25 cellular contexts compared by ENCODE assay signal in the genomic region with DNA sequence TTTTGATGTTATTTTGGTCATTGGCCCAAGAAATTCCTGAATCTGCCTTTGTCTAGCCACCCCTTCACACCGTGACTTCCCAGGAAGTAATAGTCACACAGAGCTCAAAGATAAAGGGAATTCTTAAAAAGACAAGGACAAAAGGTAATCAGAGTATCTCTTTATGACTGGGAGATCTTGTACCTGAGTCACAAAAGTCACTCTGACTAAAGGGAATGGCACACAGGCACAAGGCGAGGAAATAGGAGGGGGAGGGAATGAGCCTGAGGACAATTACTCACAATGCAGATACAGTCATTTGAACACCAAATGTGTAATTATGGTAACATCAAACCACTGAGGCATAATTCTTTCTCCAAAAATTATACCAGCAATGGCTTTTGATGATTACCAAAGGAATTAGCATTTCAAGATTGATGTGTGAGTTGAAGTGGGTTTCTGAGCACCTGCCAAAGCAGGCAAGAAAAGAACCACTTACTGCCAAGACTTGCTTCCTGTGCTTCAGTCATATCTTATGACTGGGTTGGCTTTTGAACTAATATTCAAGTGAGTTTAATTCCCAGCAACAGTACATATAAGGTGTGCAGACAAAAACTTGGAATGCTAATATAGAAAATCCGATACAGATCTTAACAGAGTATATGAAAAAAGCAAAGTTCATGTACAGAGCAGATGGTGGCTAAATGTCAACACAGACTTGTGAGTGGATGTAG.
DNase-seq lines count a peak whose midpoint lies in the region; ATAC-seq, FAIRE-seq and TF ChIP-seq lines count a peak whose summit lies in the region.
"Had no signal": no experiment of that assay in that cellular context is flagged by ENCODE, and none has a peak within 500 bp of the region (broad histone marks: within the 10 kb centered on the region; RNA-seq: fewer than 3 reads in every experiment).

No MANE protein-coding gene starts in this region.

- H3K4me3 ChIP-seq in endodermal cell (ENCODE audit: low read length) (peak overlapping the region; percentile 10), lower lobe of right lung (no peak overlapping the region)
- H3K4me3 ChIP-seq: colonic mucosa, GM23248, left ventricle myocardium inferior, mucosa of descending colon had no signal

- H3K27me3 Mint-ChIP-seq in endodermal cell (ENCODE audit: insufficient read depth), result no peaks in the 10 kb centered on the region
- H3K27me3 Mint-ChIP-seq: activated CD4-positive, alpha-beta memory T cell treated with anti-CD3 and anti-CD28 coated beads for 36 hours; effector memory CD8-positive, alpha-beta T cell; type B pancreatic cell had no signal

- H3K36me3 Mint-ChIP-seq in endodermal cell (ENCODE audit: low read depth), result no peaks in the 10 kb centered on the region
- H3K36me3 Mint-ChIP-seq: activated CD4-positive, alpha-beta memory T cell treated with anti-CD3 and anti-CD28 coated beads for 36 hours; type B pancreatic cell had no signal

- peak overlapping the region; percentile 14 for H3K27ac Mint-ChIP-seq in endodermal cell
- H3K27ac Mint-ChIP-seq: activated CD4-positive, alpha-beta memory T cell treated with anti-CD3 and anti-CD28 coated beads for 36 hours; effector memory CD8-positive, alpha-beta T cell; type B pancreatic cell had no signal

- no peak overlapping the region for H3K9ac ChIP-seq in endodermal cell (ENCODE audit: extremely low read depth, low read length, poor library complexity, severe bottlenecking)
- H3K9ac ChIP-seq: GM23248 had no signal

- TF ChIP-seq CTCF in endodermal cell (conservative IDR thresholded peaks at IDR 0.05), result no peak
- no peak for TF ChIP-seq CTCF in lower lobe of right lung (IDR thresholded peaks at IDR 0.05)

- no peak for DNase-seq in H54 (ENCODE audit: insufficient read length, low spot score)
- peak; percentile 62 for DNase-seq in NCI-H69 (lab: John Stamatoyannopoulos, UW)
- no peak for DNase-seq in endodermal cell
- no peak for DNase-seq in lower lobe of right lung
- no peak for DNase-seq in stimulated activated CD4-positive, alpha-beta T cell treated with anti-CD3 and anti-CD28 coated beads, Interleukin-4, amount 100 ng/mL, for 4 hours
- no peak for DNase-seq in NCI-H774 (lab: John Stamatoyannopoulos, UW)
- no peak for DNase-seq in NCI-H2081 treated with DMSO at 0.1 percent for 48 hours (lab: John Stamatoyannopoulos, UW)
- DNase-seq in NCI-H1694 (lab: John Stamatoyannopoulos, UW), result no peak
- DNase-seq: activated CD4-positive, alpha-beta memory T cell treated with anti-CD3 and anti-CD28 coated beads for 36 hours; activated effector memory CD4-positive, alpha-beta T cell treated with anti-CD3 and anti-CD28 coated beads, Interleukin-2, amount 50 U/mL, for 16 hours; brain microvascular endothelial cell; colonic mucosa; effector memory CD8-positive, alpha-beta T cell; GM23248; Kasumi-1; left ventricle myocardium inferior; mucosa of descending colon; NCI-H1092; NCI-H526; Right ventricle myocardium superior had no signal

- intact Hi-C loops in lower lobe of right lung (cut with DNase I), result no loop called here

- TF ChIP-seq POLR2A in H54 (IDR thresholded peaks at IDR 0.05; ENCODE audit: low read depth, low read length), result no peak

- peak; percentile 36 to 60 for ATAC-seq in lower lobe of right lung
- ATAC-seq: effector memory CD8-positive, alpha-beta T cell; mucosa of descending colon; sciatic nerve had no signal

- peak; percentile 85 for FAIRE-seq in H54 (lab: Jason Lieb, UNC)
- FAIRE-seq: D721Med, HTR-8/SVneo had no signal

- peaks cover 7% of the 10 kb centered on the region for H3K4me1 Mint-ChIP-seq in endodermal cell

- H3K9me3 Mint-ChIP-seq in endodermal cell, result peaks cover 22% of the 10 kb centered on the region

- no peaks in the 10 kb centered on the region for H3K36me3 ChIP-seq in endodermal cell (ENCODE audit: control insufficient read depth, insufficient read depth, low read length)
- H3K36me3 ChIP-seq in lower lobe of right lung, result no peaks in the 10 kb centered on the region
- H3K36me3 ChIP-seq: brain microvascular endothelial cell, colonic mucosa, left ventricle myocardium inferior had no signal

- H3K27me3 ChIP-seq in endodermal cell (ENCODE audit: control insufficient read depth, insufficient read depth, low read length, poor library complexity, severe bottlenecking) (no peaks in the 10 kb centered on the region), lower lobe of right lung (ENCODE audit: low read depth) (no peaks in the 10 kb centered on the region)
- H3K27me3 ChIP-seq: brain microvascular endothelial cell, colonic mucosa had no signal

- no peak overlapping the region for H3K4me3 Mint-ChIP-seq in endodermal cell
- H3K4me3 Mint-ChIP-seq: activated CD4-positive, alpha-beta memory T cell treated with anti-CD3 and anti-CD28 coated beads for 36 hours; effector memory CD8-positive, alpha-beta T cell; type B pancreatic cell had no signal

- WGBS in endodermal cell (ENCODE audit: insufficient coverage in 1 of 2, insufficient read length in 1 of 2), 2 experiments, result 70 to 88% methylated on average over 1 to 3 of the region's 3 CpGs

- H3K27ac ChIP-seq in endodermal cell (ENCODE audit: low read depth, low read length) (no peak overlapping the region), lower lobe of right lung (no peak overlapping the region)
- H3K27ac ChIP-seq: brain microvascular endothelial cell, C4-2B, colonic mucosa, GM23248, left ventricle myocardium inferior had no signal

- peaks cover 5% of the 10 kb centered on the region for H3K4me1 ChIP-seq in endodermal cell (ENCODE audit: control insufficient read depth, insufficient read depth, low read length)
- no peaks in the 10 kb centered on the region for H3K4me1 ChIP-seq in lower lobe of right lung
- H3K4me1 ChIP-seq: colonic mucosa, left ventricle myocardium inferior had no signal

- H3K9me3 ChIP-seq in endodermal cell (ENCODE audit: control insufficient read depth, low read length) (peaks cover 15% of the 10 kb centered on the region), lower lobe of right lung (peaks cover 18% of the 10 kb centered on the region)
- H3K9me3 ChIP-seq: colonic mucosa had no signal
